In genomic region chr15:101194246-101195138, GRCh38 we compare ENCODE assay signal across 12 cellular contexts.
A peak's percentile ranks its signal among the peaks of the same experiment; 100 is the strongest.
DNase-seq lines count a peak whose midpoint lies in the region; ATAC-seq and TF ChIP-seq lines count a peak whose summit lies in the region.
"Had no signal": no experiment of that assay in that cellular context is flagged by ENCODE, and none has a peak within 500 bp of the region (broad histone marks: within the 10 kb centered on the region; RNA-seq: fewer than 3 reads in every experiment).

No MANE protein-coding gene starts in this region.

- H3K4me3 ChIP-seq in BLaER1 treated with 17β-estradiol and CSF1 and Interleukin-3, amounts not matched to agents 10 nM and 100 nM = no peak overlapping the region
- H3K4me3 ChIP-seq in DND-41 (ENCODE audit: low read depth in 1 of 2, low read length in 2 of 2) (no peak overlapping the region), adipocyte (ENCODE audit: low read length) (peak overlapping the region; percentile 63), neutrophil (ENCODE audit: low read depth in 1 of 2, low read length in 1 of 2) (peak overlapping the region; percentile 39 to 42), MM.1S (ENCODE audit: low read length) (no peak overlapping the region)
- H3K4me3 ChIP-seq: right lobe of liver had no signal

- peaks cover 52 to 84% (median 73%) of the 10 kb centered on the region in 10 experiments for H3K4me1 ChIP-seq in BLaER1 treated with 17β-estradiol and CSF1 and Interleukin-3, amounts not matched to agents 10 nM and 100 nM
- H3K4me1 ChIP-seq in DND-41 (ENCODE audit: insufficient read depth, low read length) (peaks cover 45% of the 10 kb centered on the region), adipocyte (ENCODE audit: control insufficient read depth, insufficient read depth, low read length) (peaks cover 53% of the 10 kb centered on the region), neutrophil (ENCODE audit: control insufficient read depth in 1 of 2, insufficient read depth in 1 of 2, low read depth in 1 of 2, low read length in 1 of 2) (peaks cover 55 to 64% of the 10 kb centered on the region in 2 experiments), MM.1S (ENCODE audit: low read length) (peaks cover 23% of the 10 kb centered on the region)
- H3K4me1 ChIP-seq: right lobe of liver had no signal

- 0 out of 22 replicates have a peak, but pooled peaks cover 0 to 4% (median 0%) of the 10 kb centered on the region in 11 experiments for H3K9me3 ChIP-seq in BLaER1 treated with 17β-estradiol and CSF1 and Interleukin-3, amounts not matched to agents 10 nM and 100 nM (replicated peaks in 1 of 11)
- H3K9me3 ChIP-seq in DND-41 (ENCODE audit: insufficient read depth, low read length, severe bottlenecking) (no peaks in the 10 kb centered on the region), adipocyte (ENCODE audit: control insufficient read depth, low read length) (no peaks in the 10 kb centered on the region), neutrophil (no peaks in the 10 kb centered on the region), MM.1S (replicated peaks; ENCODE audit: insufficient read depth, low read length) (no peaks in the 10 kb centered on the region)
- H3K9me3 ChIP-seq: right lobe of liver had no signal

- DNase-seq in DND-41 (peak; percentile 18), adipocyte (ENCODE audit: low read depth) (peak; percentile 34), MM.1S (no peak), AG08396 (ENCODE audit: low spot score) (no peak), HuH-7 (ENCODE audit: low spot score) (no peak)
- DNase-seq: KG1, mammary epithelial cell, right lobe of liver, SHP77 treated with DMSO at 0.1 percent for 48 hours had no signal

- peaks cover 36 to 96% (median 56%) of the 10 kb centered on the region in 11 experiments; a peak in 21 of 22 replicates for H4K20me1 ChIP-seq in BLaER1 treated with 17β-estradiol and CSF1 and Interleukin-3, amounts not matched to agents 10 nM and 100 nM
- peaks cover 68% of the 10 kb centered on the region for H4K20me1 ChIP-seq in DND-41 (ENCODE audit: insufficient read depth, low read length)
- no peaks in the 10 kb centered on the region for H4K20me1 ChIP-seq in MM.1S (ENCODE audit: insufficient read depth, low read length)

- peak overlapping the region in 8 of 11 experiments; percentile 5 to 93 (median 20); a peak in 9 of 22 replicates for H3K27ac ChIP-seq in BLaER1 treated with 17β-estradiol and CSF1 and Interleukin-3, amounts not matched to agents 10 nM and 100 nM
- H3K27ac ChIP-seq in DND-41 (ENCODE audit: low read length) (peak overlapping the region; percentile 36; the same call in 1 of the 2 replicates), neutrophil (peak overlapping the region; percentile 79), MM.1S (ENCODE audit: low read length) (no peak overlapping the region)

- ATAC-seq in DND-41 (ENCODE audit: insufficient read depth, low read depth) = peak; percentile 75
- ATAC-seq in GM21390 (IDR thresholded peaks at IDR 0.05; ENCODE audit: unreplicated experiment) = no peak

- peaks cover 83% of the 10 kb centered on the region for H3K79me2 ChIP-seq in DND-41 (ENCODE audit: insufficient read depth, low read length)
- H3K79me2 ChIP-seq in MM.1S (ENCODE audit: low read length) = peaks cover 95% of the 10 kb centered on the region

- TF ChIP-seq CTCF in DND-41 (IDR thresholded peaks at IDR 0.05; ENCODE audit: borderline replicate concordance, extremely low read depth, low read length, poor library complexity, severe bottlenecking) (no peak), neutrophil (IDR thresholded peaks at IDR 0.05) (no peak), MM.1S (IDR thresholded peaks at IDR 0.05; ENCODE audit: low read length) (no peak)

- H3K9me2 ChIP-seq in MM.1S (replicated peaks; ENCODE audit: insufficient read depth, low read length) = no peaks in the 10 kb centered on the region

- peak overlapping the region; percentile 48 to 94 (median 58) for H3K4me2 ChIP-seq in BLaER1 treated with 17β-estradiol and CSF1 and Interleukin-3, amounts not matched to agents 10 nM and 100 nM
- H3K4me2 ChIP-seq in DND-41 (ENCODE audit: insufficient read depth, low read length) (no peak overlapping the region), MM.1S (ENCODE audit: low read depth, low read length) (no peak overlapping the region)

- peak overlapping the region in 2 of 11 experiments; percentile 12 to 15; a peak in 2 of 22 replicates for H3K9ac ChIP-seq in BLaER1 treated with 17β-estradiol and CSF1 and Interleukin-3, amounts not matched to agents 10 nM and 100 nM
- no peak overlapping the region for H3K9ac ChIP-seq in DND-41 (ENCODE audit: low read depth, low read length)
- H3K9ac ChIP-seq in adipocyte (ENCODE audit: low read length) = peak overlapping the region; percentile 81
- H3K9ac ChIP-seq in MM.1S (ENCODE audit: low read length) = no peak overlapping the region

- peaks cover 0 to 38% (median 20%) of the 10 kb centered on the region in 11 experiments; a peak in 16 of 22 replicates for H3K36me3 ChIP-seq in BLaER1 treated with 17β-estradiol and CSF1 and Interleukin-3, amounts not matched to agents 10 nM and 100 nM
- 0 out of 2 replicates have a peak, but pooled peaks cover 2% of the 10 kb centered on the region for H3K36me3 ChIP-seq in DND-41 (ENCODE audit: insufficient read depth, low read length)
- H3K36me3 ChIP-seq in adipocyte (ENCODE audit: control insufficient read depth, insufficient read depth, low read length, severe bottlenecking) = no peaks in the 10 kb centered on the region
- H3K36me3 ChIP-seq in neutrophil = no peaks in the 10 kb centered on the region
- no peaks in the 10 kb centered on the region for H3K36me3 ChIP-seq in MM.1S (replicated peaks; ENCODE audit: insufficient read depth, low read length)
- H3K36me3 ChIP-seq: right lobe of liver had no signal

- H3K27me3 ChIP-seq in BLaER1 treated with 17β-estradiol and CSF1 and Interleukin-3, amounts not matched to agents 10 nM and 100 nM = no peaks in the 10 kb centered on the region
- H3K27me3 ChIP-seq in DND-41 (ENCODE audit: insufficient read depth, low read length, poor library complexity) (no peaks in the 10 kb centered on the region), adipocyte (replicated peaks; ENCODE audit: control insufficient read depth, insufficient read depth, low read length) (no peaks in the 10 kb centered on the region), neutrophil (no peaks in the 10 kb centered on the region), MM.1S (replicated peaks; ENCODE audit: insufficient read depth, low read length) (no peaks in the 10 kb centered on the region)
- H3K27me3 ChIP-seq: right lobe of liver had no signal

- H2AFZ ChIP-seq in DND-41 (ENCODE audit: low read depth, low read length) = no peak overlapping the region
- H2AFZ ChIP-seq in MM.1S (ENCODE audit: low read length) = no peak overlapping the region

- peaks cover 21% of the 10 kb centered on the region for H3F3A ChIP-seq in MM.1S (ENCODE audit: insufficient read depth, low read length)

Comparison
In these comparisons a context has a peak if more than half of its experiments do, and no peak if none do; other contexts are left out.
1. H3K4me2 ChIP-seq: peak in BLaER1 treated with 17β-estradiol and CSF1 and Interleukin-3, amounts not matched to agents 10 nM and 100 nM (11 of 11); none in DND-41 (single experiment) and MM.1S (single experiment).
2. H3K4me3 ChIP-seq: peak in adipocyte (single experiment) and neutrophil (2 of 2); none in BLaER1 treated with 17β-estradiol and CSF1 and Interleukin-3, amounts not matched to agents 10 nM and 100 nM (0 of 10), DND-41 (0 of 2) and MM.1S (single experiment).
3. DNase-seq: peak in DND-41 (single experiment) and adipocyte (single experiment); none in MM.1S (single experiment), AG08396 (single experiment) and HuH-7 (single experiment).